Comparison of ENCODE assay signal across 22 cellular contexts in genomic region chr19:2533072-2533425, GRCh38. TPM values are rescaled to one million over a fixed set of nuclear protein-coding genes. Genes with fewer than 3 reads are reported as not detected.
DNase-seq lines count a peak whose midpoint lies in the region; ATAC-seq, FAIRE-seq and TF ChIP-seq lines count a peak whose summit lies in the region.
"Had no signal": no experiment of that assay in that cellular context is flagged by ENCODE, and none has a peak within 500 bp of the region (broad histone marks: within the 10 kb centered on the region; RNA-seq: fewer than 3 reads in every experiment).

No MANE protein-coding gene starts in this region.

- ATAC-seq in GM18858 (IDR thresholded peaks at IDR 0.05; ENCODE audit: unreplicated experiment) = no peak
- ATAC-seq in HG02885 (IDR thresholded peaks at IDR 0.05; ENCODE audit: poor library complexity, unreplicated experiment) = no peak
- ATAC-seq: T-helper 17 cell had no signal

- H3K27ac Mint-ChIP-seq in IgD-negative memory B cell = peak overlapping the region in 2 of 3 donors; percentile 26 to 44
- H3K27ac Mint-ChIP-seq: neural progenitor cell had no signal

- peaks cover 17 to 23% (median 23%) of the 10 kb centered on the region in 3 donors for H3K4me1 Mint-ChIP-seq in IgD-negative memory B cell

- H3K27me3 Mint-ChIP-seq in IgD-negative memory B cell = no peaks in the 10 kb centered on the region
- H3K27me3 Mint-ChIP-seq: CD4-positive, alpha-beta memory T cell; T-helper 17 cell had no signal

- H3K36me3 Mint-ChIP-seq in IgD-negative memory B cell = peaks cover 8% of the 10 kb centered on the region
- H3K36me3 Mint-ChIP-seq: CD4-positive, alpha-beta memory T cell had no signal

- no peak for TF ChIP-seq CTCF in coronary artery (IDR thresholded peaks at IDR 0.05)

- peaks cover 0 to 4% (median 0%) of the 10 kb centered on the region in 3 donors for H3K9me3 Mint-ChIP-seq in IgD-negative memory B cell

- FAIRE-seq in A204.1 (lab: Jason Lieb, UNC) = peak; percentile 93
- FAIRE-seq: islet of Langerhans had no signal

- DNase-seq in coronary artery (ENCODE audit: low spot score) (no peak), HuH-7 (ENCODE audit: low spot score) (no peak), NCI-H2081 (lab: John Stamatoyannopoulos, UW) (no peak)
- DNase-seq: activated CD4-positive, alpha-beta T cell treated with anti-CD3 and anti-CD28 coated beads for 1 hour; activated gamma-delta T cell; aorta; CD4-positive, alpha-beta memory T cell; cortex of kidney; DND-41; head of caudate nucleus; mesendoderm; MM.1S; NCI-H187; SHP77; T-helper 17 cell had no signal

- no peaks in the 10 kb centered on the region for H3K36me3 ChIP-seq in mesodermal cell (ENCODE audit: control insufficient read depth, insufficient read depth, low read length)
- H3K36me3 ChIP-seq: neural progenitor cell had no signal

- H3K4me3 Mint-ChIP-seq in IgD-negative memory B cell = no peak overlapping the region
- H3K4me3 Mint-ChIP-seq: neural progenitor cell, T-helper 17 cell had no signal

- H3K4me3 ChIP-seq in coronary artery (no peak overlapping the region), mesodermal cell (ENCODE audit: extremely low read depth, insufficient read depth, low read length, poor library complexity, severe bottlenecking) (no peak overlapping the region)
- H3K4me3 ChIP-seq: neural progenitor cell had no signal

- H3K4me1 ChIP-seq in mesodermal cell (ENCODE audit: control insufficient read depth, insufficient read depth, low read length, poor library complexity, severe bottlenecking) = peaks cover 15% of the 10 kb centered on the region
- H3K4me1 ChIP-seq: neural progenitor cell had no signal

- peaks cover 10% of the 10 kb centered on the region for H3K9me3 ChIP-seq in mesodermal cell (ENCODE audit: control insufficient read depth, low read length)

- no CpG with 5 or more reads among the region's 2 CpGs for WGBS in mesodermal cell (ENCODE audit: insufficient coverage in 2 of 2), 2 experiments

- H3K27ac ChIP-seq in coronary artery (peak overlapping the region; percentile 27 to 53), mesodermal cell (ENCODE audit: low read depth, low read length, severe bottlenecking) (peak overlapping the region; percentile 55)
- H3K27ac ChIP-seq: neural progenitor cell had no signal

RNA-seq across cellular contexts. Expression of gene GADD45B, which starts 57.1 kb away (rescaled TPM):
- 98.0 TPM for polyA plus RNA-seq in IgD-negative memory B cell
- polyA plus RNA-seq in mesodermal cell (2013, experiment 1 of 2) = 28.2 TPM
- polyA plus RNA-seq in mesodermal cell (2013, experiment 2 of 2) = 27.5 TPM
